In the genomic region with DNA sequence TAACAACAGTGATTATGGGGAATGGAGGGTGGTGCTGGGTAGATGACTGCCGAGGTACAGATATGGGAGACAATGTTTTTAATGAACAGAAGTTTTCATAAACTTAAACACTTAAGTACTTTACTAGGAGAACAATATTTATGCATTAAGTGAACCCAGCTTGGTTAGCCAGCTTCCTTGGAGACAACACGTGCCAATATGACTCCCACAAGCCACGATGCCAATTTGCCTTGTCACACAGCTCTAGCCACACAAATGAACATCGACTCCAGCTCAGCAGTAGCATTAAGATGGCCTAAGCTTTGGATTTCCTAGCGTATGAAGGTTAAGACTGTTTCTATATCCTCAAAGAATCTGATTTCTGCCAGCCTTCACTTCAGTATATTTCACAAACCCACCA, we compare ENCODE assay signal across 24 cellular contexts.
DNase-seq lines count a peak whose midpoint lies in the region; ATAC-seq and TF ChIP-seq lines count a peak whose summit lies in the region.
"Had no signal": no experiment of that assay in that cellular context is flagged by ENCODE, and none has a peak within 500 bp of the region (broad histone marks: within the 10 kb centered on the region; RNA-seq: fewer than 3 reads in every experiment).

No MANE protein-coding gene starts in this region.

- H3K9me3 Mint-ChIP-seq in endothelial cell (ENCODE audit: unreplicated experiment) = no peaks in the 10 kb centered on the region
- H3K9me3 Mint-ChIP-seq in activated T-helper 2 cell treated with anti-CD3 and anti-CD28 coated beads, Interferon-gamma antibody, Interleukin-2, Interleukin-4, amounts not matched to agents 10 μg/mL and 5 μg/mL and 100 μg/mL, durations not matched to agents 14 hours and 24 hours and 36 hours = no peaks in the 10 kb centered on the region
- H3K9me3 Mint-ChIP-seq: activated CD4-positive, alpha-beta memory T cell treated with anti-CD3 and anti-CD28 coated beads, Interleukin-2, amount 10 ng/mL, durations not matched to agents 7 days and 5 days; HFFc6; T-cell had no signal

- H3K4me3 Mint-ChIP-seq in endothelial cell (ENCODE audit: unreplicated experiment) = no peak overlapping the region
- no peak overlapping the region for H3K4me3 Mint-ChIP-seq in activated T-helper 2 cell treated with anti-CD3 and anti-CD28 coated beads, Interferon-gamma antibody, Interleukin-2, Interleukin-4, amounts not matched to agents 10 μg/mL and 5 μg/mL and 100 μg/mL, durations not matched to agents 14 hours and 24 hours and 36 hours (ENCODE audit: low read depth)
- H3K4me3 Mint-ChIP-seq: activated CD4-positive, alpha-beta memory T cell treated with anti-CD3 and anti-CD28 coated beads, Interleukin-2, amount 10 ng/mL, durations not matched to agents 7 days and 5 days; HFFc6; T-cell had no signal

- H3K27me3 ChIP-seq in spleen (replicated peaks in 1 of 7) = no peaks in the 10 kb centered on the region
- H3K27me3 ChIP-seq: BLaER1, sigmoid colon, SJCRH30 had no signal

- peak; percentile 8 for DNase-seq in G401 (ENCODE audit: low spot score)
- peak; percentile 34 for DNase-seq in M059J (ENCODE audit: low read depth)
- no peak for DNase-seq in endothelial cell (ENCODE audit: low spot score)
- DNase-seq in spleen = no peak
- DNase-seq in AG08396 (ENCODE audit: low spot score) = no peak
- no peak for DNase-seq in activated T-helper 2 cell treated with anti-CD3 and anti-CD28 coated beads, Interferon-gamma antibody, Interleukin-2, Interleukin-4, amounts not matched to agents 10 μg/mL and 5 μg/mL and 100 μg/mL, durations not matched to agents 14 hours and 24 hours and 36 hours (ENCODE audit: low spot score)
- DNase-seq: ACHN; activated CD4-positive, alpha-beta memory T cell treated with anti-CD3 and anti-CD28 coated beads, Interleukin-2, amount 10 ng/mL, durations not matched to agents 7 days and 5 days; activated gamma-delta T cell; DMS79 treated with DMSO at 0.1 percent for 48 hours; effector CD8-positive, alpha-beta T cell; foreskin melanocyte; HFFc6; NCI-H510A; NK-92 treated with Interleukin-12 subunit alpha and Interleukin-12 subunit beta, amount 100 ng/mL, for 24 hours; sigmoid colon; SJCRH30; stimulated activated CD8-positive, alpha-beta memory T cell treated with anti-CD3 and anti-CD28 coated beads, Interleukin-4, amount 100 ng/mL, for 48 hours; T-cell had no signal

- WGBS in spleen, 5 donors = 81 to 89% (median 85%) methylated on average over 5 of the region's 5 CpGs

- peaks cover 70% of the 10 kb centered on the region for H3K4me1 Mint-ChIP-seq in endothelial cell (ENCODE audit: unreplicated experiment)
- no peaks in the 10 kb centered on the region for H3K4me1 Mint-ChIP-seq in activated T-helper 2 cell treated with anti-CD3 and anti-CD28 coated beads, Interferon-gamma antibody, Interleukin-2, Interleukin-4, amounts not matched to agents 10 μg/mL and 5 μg/mL and 100 μg/mL, durations not matched to agents 14 hours and 24 hours and 36 hours (ENCODE audit: low read depth)
- H3K4me1 Mint-ChIP-seq: T-cell had no signal

- H3K9me3 ChIP-seq in spleen = no peaks in the 10 kb centered on the region
- H3K9me3 ChIP-seq: sigmoid colon, SJCRH30 had no signal

- peaks cover 6% of the 10 kb centered on the region for H3K36me3 Mint-ChIP-seq in endothelial cell (ENCODE audit: low read depth, unreplicated experiment)
- no peaks in the 10 kb centered on the region for H3K36me3 Mint-ChIP-seq in activated T-helper 2 cell treated with anti-CD3 and anti-CD28 coated beads, Interferon-gamma antibody, Interleukin-2, Interleukin-4, amounts not matched to agents 10 μg/mL and 5 μg/mL and 100 μg/mL, durations not matched to agents 14 hours and 24 hours and 36 hours (ENCODE audit: low read depth)
- H3K36me3 Mint-ChIP-seq: T-cell had no signal

- H3K4me1 ChIP-seq in spleen = peaks cover 8 to 79% (median 49%) of the 10 kb centered on the region in 6 donors
- H3K4me1 ChIP-seq: SJCRH30 had no signal

- intact Hi-C loops in spleen (cut with DNase I; ENCODE audit: low total_unique reads) = no loop called here
- intact Hi-C loops in activated T-helper 2 cell treated with anti-CD3 and anti-CD28 coated beads, Interferon-gamma antibody, Interleukin-2, Interleukin-4, amounts not matched to agents 10 μg/mL and 5 μg/mL and 100 μg/mL, durations not matched to agents 14 hours and 24 hours and 36 hours (cut with micrococcal nuclease) = no loop called here

- TF ChIP-seq POLR2A in spleen (IDR thresholded peaks at IDR 0.05) = no peak

- H3K4me3 ChIP-seq in spleen = no peak overlapping the region
- H3K4me3 ChIP-seq: BLaER1, sigmoid colon, SJCRH30 had no signal

- ATAC-seq in GM18909 (IDR thresholded peaks at IDR 0.05; ENCODE audit: poor library complexity, unreplicated experiment) = no peak
- ATAC-seq: activated CD4-positive, CD25-positive, alpha-beta regulatory T cell treated with anti-CD3 and anti-CD28 coated beads, Interleukin-2, amount 50 U/mL, for 24 hours; esophagus mucosa; T-cell had no signal

- no peaks in the 10 kb centered on the region for H3K36me3 ChIP-seq in spleen
- H3K36me3 ChIP-seq: sigmoid colon, SJCRH30 had no signal

- TF ChIP-seq CTCF in endothelial cell (IDR thresholded peaks at IDR 0.05; ENCODE audit: unreplicated experiment) (no peak), spleen (IDR thresholded peaks at IDR 0.05 in 8 of 11, conservative IDR thresholded peaks at IDR 0.05 in 3 of 11) (no peak)

- peak overlapping the region; percentile 49 for H3K27ac Mint-ChIP-seq in endothelial cell (ENCODE audit: unreplicated experiment)
- H3K27ac Mint-ChIP-seq in activated T-helper 2 cell treated with anti-CD3 and anti-CD28 coated beads, Interferon-gamma antibody, Interleukin-2, Interleukin-4, amounts not matched to agents 10 μg/mL and 5 μg/mL and 100 μg/mL, durations not matched to agents 14 hours and 24 hours and 36 hours = no peak overlapping the region
- H3K27ac Mint-ChIP-seq: activated CD4-positive, alpha-beta memory T cell treated with anti-CD3 and anti-CD28 coated beads, Interleukin-2, amount 10 ng/mL, durations not matched to agents 7 days and 5 days; HFFc6; progenitor cell of endocrine pancreas; T-cell had no signal

- H3K27me3 Mint-ChIP-seq in endothelial cell (ENCODE audit: unreplicated experiment) = peaks cover 4% of the 10 kb centered on the region
- no peaks in the 10 kb centered on the region for H3K27me3 Mint-ChIP-seq in activated T-helper 2 cell treated with anti-CD3 and anti-CD28 coated beads, Interferon-gamma antibody, Interleukin-2, Interleukin-4, amounts not matched to agents 10 μg/mL and 5 μg/mL and 100 μg/mL, durations not matched to agents 14 hours and 24 hours and 36 hours (ENCODE audit: low read depth)
- H3K27me3 Mint-ChIP-seq: activated CD4-positive, alpha-beta memory T cell treated with anti-CD3 and anti-CD28 coated beads, Interleukin-2, amount 10 ng/mL, durations not matched to agents 7 days and 5 days; progenitor cell of endocrine pancreas; T-cell had no signal

- in situ Hi-C loops in G401 (cut with HindIII; ENCODE audit: low sequenced_read_pairs) = no loop called here

- H3K27ac ChIP-seq in spleen = peak overlapping the region in 5 of 8 donors; percentile 10 to 81 (median 67)
- H3K27ac ChIP-seq: BLaER1, SJCRH30 had no signal

Comparison
In these comparisons a context has a peak if more than half of its experiments do, and no peak if none do; other contexts are left out.
1. DNase-seq: peak in G401 (single experiment) and M059J (single experiment); none in endothelial cell (single experiment), spleen (single experiment), AG08396 (single experiment) and activated T-helper 2 cell treated with anti-CD3 and anti-CD28 coated beads, Interferon-gamma antibody, Interleukin-2, Interleukin-4, amounts not matched to agents 10 μg/mL and 5 μg/mL and 100 μg/mL, durations not matched to agents 14 hours and 24 hours and 36 hours (single experiment).